In genomic region chr11:31509412-31510345, GRCh38 we compare ENCODE assay signal across 8 cellular contexts. TPM values are rescaled to one million over a fixed set of nuclear protein-coding genes. Genes with fewer than 3 reads are reported as not detected.
DNase-seq lines count a peak whose midpoint lies in the region; ATAC-seq and TF ChIP-seq lines count a peak whose summit lies in the region.

TSS of gene ELP4 (plus strand) at chr11:31509767. CDS start at chr11:31509785, 18 bp downstream.
TSS of gene IMMP1L (minus strand) at chr11:31509622. CDS start at chr11:31463276, 46,346 bp downstream.

- CTCF ChIA-PET in RWPE1 (lab: Yijun Ruan, JAX): interaction anchor here (0.6 kb wide), 1 partner anchor 720 kb away, joined by 4 read pairs; no protein-coding TSS in a partner anchor

- peak within 1 kb of the TSS; percentile 79 for H3K27ac ChIP-seq in RWPE1

- ATAC-seq in activated T-helper 17 cell treated with anti-CD3 and anti-CD28 coated beads, Interleukin-2, amount 50 U/mL, for 72 hours (replicated peaks): peak; percentile 100
- peak; percentile 100 for ATAC-seq in natural killer cell treated with Interleukin-12 subunit alpha and Interleukin-12 subunit beta and Interleukin-15 and Interleukin-18, amount 100 ng/mL, for 72 hours
- peak; percentile 100 for ATAC-seq in stimulated activated naive CD8-positive, alpha-beta T cell treated with anti-CD3 and anti-CD28 coated beads, Interleukin-15, Interleukin-2, amounts not matched to agents 100 U/mL and 50 U/mL, for 24 hours

- peaks cover 16% of the 10 kb centered on the region for H3K4me1 Mint-ChIP-seq in activated T-helper 17 cell treated with anti-CD3 and anti-CD28 coated beads, Interleukin-2, amount 50 U/mL, for 72 hours
- H3K4me1 Mint-ChIP-seq in natural killer cell treated with Interleukin-12 subunit alpha and Interleukin-12 subunit beta and Interleukin-15 and Interleukin-18, amount 100 ng/mL, for 72 hours (ENCODE audit: low read depth in 2 of 2): peaks cover 29 to 31% of the 10 kb centered on the region in 2 donors

- no peaks in the 10 kb centered on the region for H3K9me3 Mint-ChIP-seq in activated T-helper 17 cell treated with anti-CD3 and anti-CD28 coated beads, Interleukin-2, amount 50 U/mL, for 72 hours
- no peaks in the 10 kb centered on the region for H3K9me3 Mint-ChIP-seq in natural killer cell treated with Interleukin-12 subunit alpha and Interleukin-12 subunit beta and Interleukin-15 and Interleukin-18, amount 100 ng/mL, for 72 hours

- peak within 1 kb of the TSS; percentile 92 for H3K4me3 Mint-ChIP-seq in activated T-helper 17 cell treated with anti-CD3 and anti-CD28 coated beads, Interleukin-2, amount 50 U/mL, for 72 hours
- H3K4me3 Mint-ChIP-seq in natural killer cell treated with Interleukin-12 subunit alpha and Interleukin-12 subunit beta and Interleukin-15 and Interleukin-18, amount 100 ng/mL, for 72 hours: peak within 1 kb of the TSS; percentile 97

- TF ChIP-seq CTCF in LNCaP clone FGC (IDR thresholded peaks at IDR 0.05; ENCODE audit: control insufficient read depth, extremely low read depth, insufficient read depth) (no peak), RWPE1 (conservative IDR thresholded peaks at IDR 0.05; ENCODE audit: low read depth) (no peak)

- H3K27me3 Mint-ChIP-seq in activated T-helper 17 cell treated with anti-CD3 and anti-CD28 coated beads, Interleukin-2, amount 50 U/mL, for 72 hours: no peaks in the 10 kb centered on the region
- H3K27me3 Mint-ChIP-seq in natural killer cell treated with Interleukin-12 subunit alpha and Interleukin-12 subunit beta and Interleukin-15 and Interleukin-18, amount 100 ng/mL, for 72 hours: no peaks in the 10 kb centered on the region

- peak within 1 kb of the TSS; percentile 86 for H3K4me3 ChIP-seq in LNCaP clone FGC (ENCODE audit: low read depth, low read length)

- DNase-seq in Daoy (ENCODE audit: low read depth) (peak; percentile 96), GOT3 (lab: John Stamatoyannopoulos, UW) (peak; percentile 73), LNCaP clone FGC (ENCODE audit: low read depth) (peak; percentile 92), RWPE1 (ENCODE audit: low spot score) (peak; percentile 100), fibroblast of peridontal ligament (ENCODE audit: extremely low read depth) (peak; percentile 96)
- peak; percentile 96 for DNase-seq in natural killer cell treated with Interleukin-12 subunit alpha and Interleukin-12 subunit beta and Interleukin-15 and Interleukin-18, amount 100 ng/mL, for 72 hours (ENCODE audit: low spot score)
- DNase-seq in stimulated activated naive CD8-positive, alpha-beta T cell treated with anti-CD3 and anti-CD28 coated beads, Interleukin-15, Interleukin-2, amounts not matched to agents 100 U/mL and 50 U/mL, for 24 hours: peak; percentile 92

- H3K27ac Mint-ChIP-seq in activated T-helper 17 cell treated with anti-CD3 and anti-CD28 coated beads, Interleukin-2, amount 50 U/mL, for 72 hours: peak within 1 kb of the TSS; percentile 92
- peak within 1 kb of the TSS; percentile 95 to 99 for H3K27ac Mint-ChIP-seq in natural killer cell treated with Interleukin-12 subunit alpha and Interleukin-12 subunit beta and Interleukin-15 and Interleukin-18, amount 100 ng/mL, for 72 hours

- POLR2A ChIA-PET in RWPE1 (lab: Yijun Ruan, JAX; ENCODE audit: low non-redundant PET): no interaction called here

- H3K36me3 Mint-ChIP-seq in activated T-helper 17 cell treated with anti-CD3 and anti-CD28 coated beads, Interleukin-2, amount 50 U/mL, for 72 hours (ENCODE audit: low read depth): peaks cover 12% of the 10 kb centered on the region
- H3K36me3 Mint-ChIP-seq in natural killer cell treated with Interleukin-12 subunit alpha and Interleukin-12 subunit beta and Interleukin-15 and Interleukin-18, amount 100 ng/mL, for 72 hours: no peaks in the 10 kb centered on the region

RNA-seq across cellular contexts. Expression of gene ELP4, which starts in this region (rescaled TPM):
- total RNA-seq in Daoy (2014; rRNA removed; shearing (Covaris generic)): 24.1 and 28.9 TPM in 2 replicates
- 10 to 100 TPM; 15.9 to 19.0 TPM for total RNA-seq in activated T-helper 17 cell treated with anti-CD3 and anti-CD28 coated beads, Interleukin-2, amount 50 U/mL, for 72 hours
- total RNA-seq in natural killer cell treated with Interleukin-12 subunit alpha and Interleukin-12 subunit beta and Interleukin-15 and Interleukin-18, amount 100 ng/mL, for 72 hours: 10 to 100 TPM; 20.6 to 24.3 TPM

RNA-seq across cellular contexts. Expression of gene IMMP1L, which starts in this region (rescaled TPM):
- total RNA-seq in Daoy (2014; rRNA removed; shearing (Covaris generic)): 21.1 and 49.6 TPM in 2 replicates
- 10 to 100 TPM; 16.4 to 24.5 TPM for total RNA-seq in activated T-helper 17 cell treated with anti-CD3 and anti-CD28 coated beads, Interleukin-2, amount 50 U/mL, for 72 hours
- total RNA-seq in natural killer cell treated with Interleukin-12 subunit alpha and Interleukin-12 subunit beta and Interleukin-15 and Interleukin-18, amount 100 ng/mL, for 72 hours: 10 to 100 TPM; 24.9 TPM

Comparison
In these comparisons a context has a peak if more than half of its experiments do, and no peak if none do; other contexts are left out.
1. Peak in every context shown above with its lines: DNase-seq, ATAC-seq, H3K4me3 ChIP-seq and H3K27ac ChIP-seq.